Comparison of ENCODE assay signal across 24 cellular contexts in genomic region chr5:169165052-169165451, GRCh38.
A peak's percentile ranks its signal among the peaks of the same experiment; 100 is the strongest.
DNase-seq lines count a peak whose midpoint lies in the region; ATAC-seq, FAIRE-seq and TF ChIP-seq lines count a peak whose summit lies in the region.
"Had no signal": no experiment of that assay in that cellular context is flagged by ENCODE, and none has a peak within 500 bp of the region (broad histone marks: within the 10 kb centered on the region; RNA-seq: fewer than 3 reads in every experiment).

No MANE protein-coding gene starts in this region.

- H3K9me3 ChIP-seq in GM23248 (ENCODE audit: low read depth) = no peaks in the 10 kb centered on the region
- H3K9me3 ChIP-seq in astrocyte (ENCODE audit: insufficient read depth, low read depth, low read length) = no peaks in the 10 kb centered on the region
- no peaks in the 10 kb centered on the region for H3K9me3 ChIP-seq in trophoblast cell (ENCODE audit: insufficient read depth, low read depth, low read length)
- H3K9me3 ChIP-seq in upper lobe of right lung = no peaks in the 10 kb centered on the region
- H3K9me3 ChIP-seq in T-helper 17 cell (ENCODE audit: control insufficient read depth, low read length, poor library complexity, severe bottlenecking) = no peaks in the 10 kb centered on the region
- H3K9me3 ChIP-seq: mucosa of descending colon, sigmoid colon had no signal

- H3K27ac Mint-ChIP-seq in astrocyte (ENCODE audit: unreplicated experiment) = no peak overlapping the region
- H3K27ac Mint-ChIP-seq in T-helper 17 cell = no peak overlapping the region
- H3K27ac Mint-ChIP-seq: activated naive CD8-positive, alpha-beta T cell; activated T-helper 2 cell treated with anti-CD3 and anti-CD28 coated beads, Interferon-gamma antibody, Interleukin-2, Interleukin-4, amounts not matched to agents 10 μg/mL and 5 μg/mL and 100 μg/mL, durations not matched to agents 14 hours and 24 hours and 36 hours; progenitor cell of endocrine pancreas had no signal

- H4K8ac ChIP-seq in trophoblast cell (ENCODE audit: low read depth, low read length) = no peak overlapping the region

- H3K4me1 ChIP-seq in GM23248 (ENCODE audit: insufficient read depth) = peaks cover 45% of the 10 kb centered on the region
- peaks cover 36% of the 10 kb centered on the region for H3K4me1 ChIP-seq in astrocyte (ENCODE audit: insufficient read depth, low read length)
- peaks cover 31 to 38% of the 10 kb centered on the region in 2 experiments for H3K4me1 ChIP-seq in trophoblast cell (ENCODE audit: control insufficient read depth in 1 of 2, insufficient read depth in 2 of 2, low read length in 2 of 2)
- no peaks in the 10 kb centered on the region for H3K4me1 ChIP-seq in upper lobe of right lung
- H3K4me1 ChIP-seq: BLaER1 treated with 17β-estradiol and CSF1 and Interleukin-3, amounts not matched to agents 10 nM and 100 nM had no signal

- H3K4me3 ChIP-seq in GM23248 (no peak overlapping the region), astrocyte (ENCODE audit: insufficient read depth, low read depth, low read length) (no peak overlapping the region), trophoblast cell (ENCODE audit: low read depth, low read length) (no peak overlapping the region), upper lobe of right lung (no peak overlapping the region)
- H3K4me3 ChIP-seq: BLaER1 treated with 17β-estradiol and CSF1 and Interleukin-3, amounts not matched to agents 10 nM and 100 nM; mucosa of descending colon; sigmoid colon had no signal

- H4K12ac ChIP-seq in trophoblast cell (ENCODE audit: low read depth, low read length) = no peak overlapping the region

- H2BK120ac ChIP-seq in trophoblast cell (ENCODE audit: insufficient read depth, low read length, poor library complexity) = peak overlapping the region; percentile 0

- H3K4me1 Mint-ChIP-seq in astrocyte (ENCODE audit: low read depth, unreplicated experiment) (peaks cover 38% of the 10 kb centered on the region), T-helper 17 cell (no peaks in the 10 kb centered on the region)

- ATAC-seq in esophagus mucosa (peak; percentile 61), upper lobe of right lung (no peak), T-helper 17 cell (no peak)
- ATAC-seq: HepG2, mucosa of descending colon had no signal

- H3K36me3 Mint-ChIP-seq in astrocyte (ENCODE audit: low read depth, unreplicated experiment) (no peaks in the 10 kb centered on the region), T-helper 17 cell (ENCODE audit: low read depth) (no peaks in the 10 kb centered on the region)
- H3K36me3 Mint-ChIP-seq: activated naive CD8-positive, alpha-beta T cell had no signal

- peaks cover 4% of the 10 kb centered on the region; the same call in 1 of the 2 replicates for H3K79me2 ChIP-seq in GM23248 (ENCODE audit: insufficient read depth)
- H3K79me2 ChIP-seq in astrocyte (ENCODE audit: insufficient read depth, low read length) = no peaks in the 10 kb centered on the region
- H3K79me2 ChIP-seq in trophoblast cell (ENCODE audit: control insufficient read depth, insufficient read depth, low read length, poor library complexity) = peaks cover 2% of the 10 kb centered on the region

- H3K27ac ChIP-seq in GM23248 = peak overlapping the region; percentile 75
- H3K27ac ChIP-seq in astrocyte (ENCODE audit: low read depth, low read length) = peak overlapping the region; percentile 59
- H3K27ac ChIP-seq in trophoblast cell (ENCODE audit: low read depth, low read length) = peak overlapping the region; percentile 86
- H3K27ac ChIP-seq in upper lobe of right lung = no peak overlapping the region
- H3K27ac ChIP-seq: BLaER1 treated with 17β-estradiol and CSF1 and Interleukin-3, amounts not matched to agents 10 nM and 100 nM had no signal

- no peak overlapping the region for H2AK5ac ChIP-seq in trophoblast cell (ENCODE audit: low read length)

- H2BK12ac ChIP-seq in trophoblast cell (ENCODE audit: low read length) = no peak overlapping the region

- H4K20me1 ChIP-seq in GM23248 (ENCODE audit: insufficient read depth) (no peaks in the 10 kb centered on the region), astrocyte (ENCODE audit: insufficient read depth, low read length) (no peaks in the 10 kb centered on the region)
- H4K20me1 ChIP-seq: BLaER1 treated with 17β-estradiol and CSF1 and Interleukin-3, amounts not matched to agents 10 nM and 100 nM had no signal

- in situ Hi-C loops in GM23248 (cut with MboI) = no loop called here

- 88 to 96% methylated on average over 1 of the region's 1 CpG for WGBS in GM23248 (ENCODE audit: low coverage in 1 of 2, low lambda C conversion rate in 2 of 2, missing lambda C conversion rate in 2 of 2), 2 experiments
- no CpG with 5 or more reads among the region's 1 CpG for whole genome bisulfite sequencing in trophoblast cell (ENCODE audit: extremely low coverage, insufficient coverage, insufficient read length)

- no peak overlapping the region for H2AFZ ChIP-seq in GM23248
- H2AFZ ChIP-seq in astrocyte (ENCODE audit: low read depth, low read length) = no peak overlapping the region
- no peak overlapping the region for H2AFZ ChIP-seq in trophoblast cell (ENCODE audit: insufficient read depth, low read length, poor library complexity)

- no peaks in the 10 kb centered on the region for H3K27me3 ChIP-seq in GM23248 (replicated peaks; ENCODE audit: insufficient read depth)
- no peaks in the 10 kb centered on the region for H3K27me3 ChIP-seq in astrocyte (ENCODE audit: insufficient read depth, low read length)
- no peaks in the 10 kb centered on the region for H3K27me3 ChIP-seq in trophoblast cell (ENCODE audit: insufficient read depth, low read length)
- H3K27me3 ChIP-seq in upper lobe of right lung = no peaks in the 10 kb centered on the region
- H3K27me3 ChIP-seq: BLaER1 treated with 17β-estradiol and CSF1 and Interleukin-3, amounts not matched to agents 10 nM and 100 nM; sigmoid colon had no signal

- H3K4ac ChIP-seq in trophoblast cell (ENCODE audit: low read depth, low read length) = no peak overlapping the region

- H3K23ac ChIP-seq in trophoblast cell (ENCODE audit: low read length) = no peak overlapping the region

- no peaks in the 10 kb centered on the region for H3K9me2 ChIP-seq in GM23248 (ENCODE audit: insufficient read depth)

- peak overlapping the region; percentile 65 for H2BK5ac ChIP-seq in trophoblast cell (ENCODE audit: low read depth, low read length, poor library complexity)

- H3K27me3 Mint-ChIP-seq in astrocyte (ENCODE audit: low read depth, unreplicated experiment) = no peaks in the 10 kb centered on the region
- peaks cover 11% of the 10 kb centered on the region for H3K27me3 Mint-ChIP-seq in T-helper 17 cell
- H3K27me3 Mint-ChIP-seq: activated naive CD8-positive, alpha-beta T cell had no signal

- H3K4me3 Mint-ChIP-seq in astrocyte (ENCODE audit: unreplicated experiment) (no peak overlapping the region), T-helper 17 cell (no peak overlapping the region)
- H3K4me3 Mint-ChIP-seq: activated naive CD8-positive, alpha-beta T cell; H9 had no signal

- H3K18ac ChIP-seq in trophoblast cell (ENCODE audit: low read length) = no peak overlapping the region

- peak overlapping the region; percentile 51 for H3K4me2 ChIP-seq in GM23248 (ENCODE audit: unreplicated experiment)
- H3K4me2 ChIP-seq in astrocyte (ENCODE audit: low read length) = no peak overlapping the region
- H3K4me2 ChIP-seq in trophoblast cell (ENCODE audit: low read length) = no peak overlapping the region
- H3K4me2 ChIP-seq: BLaER1 treated with 17β-estradiol and CSF1 and Interleukin-3, amounts not matched to agents 10 nM and 100 nM had no signal

- no peak for FAIRE-seq in astrocyte (lab: Jason Lieb, UNC)
- FAIRE-seq: HepG2 had no signal

- peaks cover 14% of the 10 kb centered on the region for H3K79me1 ChIP-seq in trophoblast cell (ENCODE audit: low read length)

- DNase-seq in GM23248 (no peak), astrocyte (ENCODE audit: low read depth) (no peak), trophoblast cell (no peak), upper lobe of right lung (no peak), middle frontal gyrus (ENCODE audit: extremely low spot score, low spot score) (no peak), NOMO-1 (lab: John Stamatoyannopoulos, UW; ENCODE audit: unreplicated experiment in 2 of 2) (no peak), T-helper 17 cell (no peak)
- DNase-seq: activated CD8-positive, alpha-beta memory T cell treated with anti-CD3 and anti-CD28 coated beads, Interleukin-2, amount 50 U/mL, for 48 hours; DND-41; effector CD8-positive, alpha-beta T cell; Kasumi-1; mucosa of descending colon; NCI-H1930; NCI-H69; sigmoid colon; stimulated activated CD8-positive, alpha-beta memory T cell treated with anti-CD3 and anti-CD28 coated beads, Interleukin-4, amount 100 ng/mL, for 48 hours; T-helper 9 cell had no signal

- peaks cover 52% of the 10 kb centered on the region for H3F3A ChIP-seq in GM23248 (ENCODE audit: insufficient read depth)

- no peak overlapping the region for H3K14ac ChIP-seq in trophoblast cell (ENCODE audit: low read length)

- H3K9me3 Mint-ChIP-seq in astrocyte (ENCODE audit: unreplicated experiment) = no peaks in the 10 kb centered on the region
- H3K9me3 Mint-ChIP-seq: H9 had no signal

- intact Hi-C loops in upper lobe of right lung (cut with DNase I) = no loop called here

- H3K9ac ChIP-seq in GM23248 (peak overlapping the region; percentile 43), astrocyte (ENCODE audit: low read length) (peak overlapping the region; percentile 1), trophoblast cell (ENCODE audit: low read length) (no peak overlapping the region)
- H3K9ac ChIP-seq: BLaER1 treated with 17β-estradiol and CSF1 and Interleukin-3, amounts not matched to agents 10 nM and 100 nM had no signal

- no peaks in the 10 kb centered on the region for H3K36me3 ChIP-seq in GM23248 (ENCODE audit: low read depth)
- no peaks in the 10 kb centered on the region for H3K36me3 ChIP-seq in astrocyte (ENCODE audit: insufficient read depth, low read length)
- H3K36me3 ChIP-seq in trophoblast cell (ENCODE audit: control insufficient read depth in 1 of 2, insufficient read depth in 2 of 2, low read length in 2 of 2) = no peaks in the 10 kb centered on the region
- no peaks in the 10 kb centered on the region for H3K36me3 ChIP-seq in upper lobe of right lung
- H3K36me3 ChIP-seq: BLaER1 treated with 17β-estradiol and CSF1 and Interleukin-3, amounts not matched to agents 10 nM and 100 nM; sigmoid colon had no signal

- H4K91ac ChIP-seq in trophoblast cell (ENCODE audit: low read depth, low read length) = peak overlapping the region; percentile 58

- TF ChIP-seq CTCF in astrocyte (IDR thresholded peaks at IDR 0.05; ENCODE audit: insufficient read depth, low read depth, low read length) (no peak), upper lobe of right lung (IDR thresholded peaks at IDR 0.05) (no peak)
